ENCODE assay signal across 1 cellular context in the genomic region with DNA sequence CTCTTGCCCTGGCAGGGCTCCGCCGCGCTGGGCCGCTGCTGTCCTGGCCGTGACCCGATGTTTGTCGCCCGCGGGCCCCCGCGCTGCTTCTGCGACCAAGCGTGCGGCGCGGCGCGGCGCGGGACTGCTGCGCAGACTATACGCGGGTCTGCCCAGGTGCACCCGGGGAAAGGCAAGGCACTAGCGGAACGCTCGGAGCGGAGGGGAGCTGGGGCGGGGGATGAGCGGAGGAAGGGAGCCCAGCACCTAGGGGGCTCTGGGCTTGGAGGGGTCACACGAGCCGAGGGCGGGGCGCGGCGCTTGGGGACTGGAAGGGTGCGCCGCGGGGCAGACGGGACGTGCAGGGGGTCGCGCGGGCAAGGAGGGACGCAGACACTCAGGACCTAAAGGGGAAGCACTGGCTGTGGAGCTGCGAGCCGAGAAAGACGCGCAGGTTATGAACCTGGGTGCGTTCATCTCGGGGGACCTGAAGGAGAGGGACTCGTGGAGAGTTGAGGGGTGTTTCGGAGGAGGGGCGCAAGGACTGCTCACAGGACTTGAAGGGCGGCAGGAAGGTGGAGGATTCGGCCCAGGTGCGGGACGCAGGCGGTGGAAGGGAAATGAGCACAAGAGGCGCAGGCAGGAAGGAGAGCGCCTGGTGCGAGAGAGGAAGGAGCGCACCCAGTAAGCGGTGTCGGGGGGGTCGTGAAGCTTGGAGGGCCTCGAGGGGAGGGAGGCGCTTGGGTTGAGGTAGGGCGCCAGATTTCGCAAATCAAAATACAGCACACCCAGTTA.
TF ChIP-seq lines count a peak whose summit lies in the region.

No MANE protein-coding gene starts in this region.

TF ChIP-seq in HEK293, 187 proteins besides CTCF, POLR2A, EP300 and RAD21 (continued from another document):
- TF ChIP-seq, protein P1, sequence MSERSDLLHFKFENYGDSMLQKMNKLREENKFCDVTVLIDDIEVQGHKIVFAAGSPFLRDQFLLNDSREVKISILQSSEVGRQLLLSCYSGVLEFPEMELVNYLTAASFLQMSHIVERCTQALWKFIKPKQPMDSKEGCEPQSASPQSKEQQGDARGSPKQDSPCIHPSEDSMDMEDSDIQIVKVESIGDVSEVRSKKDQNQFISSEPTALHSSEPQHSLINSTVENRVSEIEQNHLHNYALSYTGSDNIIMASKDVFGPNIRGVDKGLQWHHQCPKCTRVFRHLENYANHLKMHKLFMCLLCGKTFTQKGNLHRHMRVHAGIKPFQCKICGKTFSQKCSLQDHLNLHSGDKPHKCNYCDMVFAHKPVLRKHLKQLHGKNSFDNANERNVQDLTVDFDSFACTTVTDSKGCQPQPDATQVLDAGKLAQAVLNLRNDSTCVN (tag by site-specific recombination; optimal IDR thresholded peaks at IDR 0.05) = peak; percentile 76
- TF ChIP-seq GLIS2 (tag by site-specific recombination; IDR thresholded peaks at IDR 0.05) (peak; percentile 72; the same call in 1 of the 2 replicates), ZBTB17 (tag by site-specific recombination; IDR thresholded peaks at IDR 0.05) (peak; percentile 57), ZFP3 (tag by site-specific recombination; IDR thresholded peaks at IDR 0.05; ENCODE audit: low read depth) (no peak), ZNF155 (tag by site-specific recombination; IDR thresholded peaks at IDR 0.05) (no peak), ZNF335 (tag by site-specific recombination; conservative IDR thresholded peaks at IDR 0.05) (peak; percentile 95), ZBTB20 (tag by site-specific recombination; IDR thresholded peaks at IDR 0.05) (peak; percentile 44; the same call in 1 of the 2 replicates), ZBTB48 (tag by site-specific recombination; IDR thresholded peaks at IDR 0.05) (no peak), ZNF830 (tag by site-specific recombination; IDR thresholded peaks at IDR 0.05; ENCODE audit: low read depth) (no peak), ZNF777 (tag by site-specific recombination; IDR thresholded peaks at IDR 0.05; ENCODE audit: borderline replicate concordance) (peak; percentile 82), ZNF248 (tag by site-specific recombination; IDR thresholded peaks at IDR 0.05) (no peak), YY2 (tag by site-specific recombination; IDR thresholded peaks at IDR 0.05) (no peak)
- TF ChIP-seq, protein P2, sequence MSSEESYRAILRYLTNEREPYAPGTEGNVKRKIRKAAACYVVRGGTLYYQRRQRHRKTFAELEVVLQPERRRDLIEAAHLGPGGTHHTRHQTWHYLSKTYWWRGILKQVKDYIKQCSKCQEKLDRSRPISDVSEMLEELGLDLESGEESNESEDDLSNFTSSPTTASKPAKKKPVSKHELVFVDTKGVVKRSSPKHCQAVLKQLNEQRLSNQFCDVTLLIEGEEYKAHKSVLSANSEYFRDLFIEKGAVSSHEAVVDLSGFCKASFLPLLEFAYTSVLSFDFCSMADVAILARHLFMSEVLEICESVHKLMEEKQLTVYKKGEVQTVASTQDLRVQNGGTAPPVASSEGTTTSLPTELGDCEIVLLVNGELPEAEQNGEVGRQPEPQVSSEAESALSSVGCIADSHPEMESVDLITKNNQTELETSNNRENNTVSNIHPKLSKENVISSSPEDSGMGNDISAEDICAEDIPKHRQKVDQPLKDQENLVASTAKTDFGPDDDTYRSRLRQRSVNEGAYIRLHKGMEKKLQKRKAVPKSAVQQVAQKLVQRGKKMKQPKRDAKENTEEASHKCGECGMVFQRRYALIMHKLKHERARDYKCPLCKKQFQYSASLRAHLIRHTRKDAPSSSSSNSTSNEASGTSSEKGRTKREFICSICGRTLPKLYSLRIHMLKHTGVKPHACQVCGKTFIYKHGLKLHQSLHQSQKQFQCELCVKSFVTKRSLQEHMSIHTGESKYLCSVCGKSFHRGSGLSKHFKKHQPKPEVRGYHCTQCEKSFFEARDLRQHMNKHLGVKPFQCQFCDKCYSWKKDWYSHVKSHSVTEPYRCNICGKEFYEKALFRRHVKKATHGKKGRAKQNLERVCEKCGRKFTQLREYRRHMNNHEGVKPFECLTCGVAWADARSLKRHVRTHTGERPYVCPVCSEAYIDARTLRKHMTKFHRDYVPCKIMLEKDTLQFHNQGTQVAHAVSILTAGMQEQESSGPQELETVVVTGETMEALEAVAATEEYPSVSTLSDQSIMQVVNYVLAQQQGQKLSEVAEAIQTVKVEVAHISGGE (tag by site-specific recombination; conservative IDR thresholded peaks at IDR 0.05; ENCODE audit: low read depth) = peak; percentile 38; the same call in 1 of the 2 replicates
- TF ChIP-seq, protein P3, sequence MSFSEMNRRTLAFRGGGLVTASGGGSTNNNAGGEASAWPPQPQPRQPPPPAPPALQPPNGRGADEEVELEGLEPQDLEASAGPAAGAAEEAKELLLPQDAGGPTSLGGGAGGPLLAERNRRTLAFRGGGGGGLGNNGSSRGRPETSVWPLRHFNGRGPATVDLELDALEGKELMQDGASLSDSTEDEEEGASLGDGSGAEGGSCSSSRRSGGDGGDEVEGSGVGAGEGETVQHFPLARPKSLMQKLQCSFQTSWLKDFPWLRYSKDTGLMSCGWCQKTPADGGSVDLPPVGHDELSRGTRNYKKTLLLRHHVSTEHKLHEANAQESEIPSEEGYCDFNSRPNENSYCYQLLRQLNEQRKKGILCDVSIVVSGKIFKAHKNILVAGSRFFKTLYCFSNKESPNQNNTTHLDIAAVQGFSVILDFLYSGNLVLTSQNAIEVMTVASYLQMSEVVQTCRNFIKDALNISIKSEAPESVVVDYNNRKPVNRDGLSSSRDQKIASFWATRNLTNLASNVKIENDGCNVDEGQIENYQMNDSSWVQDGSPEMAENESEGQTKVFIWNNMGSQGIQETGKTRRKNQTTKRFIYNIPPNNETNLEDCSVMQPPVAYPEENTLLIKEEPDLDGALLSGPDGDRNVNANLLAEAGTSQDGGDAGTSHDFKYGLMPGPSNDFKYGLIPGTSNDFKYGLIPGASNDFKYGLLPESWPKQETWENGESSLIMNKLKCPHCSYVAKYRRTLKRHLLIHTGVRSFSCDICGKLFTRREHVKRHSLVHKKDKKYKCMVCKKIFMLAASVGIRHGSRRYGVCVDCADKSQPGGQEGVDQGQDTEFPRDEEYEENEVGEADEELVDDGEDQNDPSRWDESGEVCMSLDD (tag by site-specific recombination; IDR thresholded peaks at IDR 0.05) = peak; percentile 78
TF ChIP-seq in HEK293: peak in this region for 11.
